8 cellular contexts compared by ENCODE assay signal in the genomic region with DNA sequence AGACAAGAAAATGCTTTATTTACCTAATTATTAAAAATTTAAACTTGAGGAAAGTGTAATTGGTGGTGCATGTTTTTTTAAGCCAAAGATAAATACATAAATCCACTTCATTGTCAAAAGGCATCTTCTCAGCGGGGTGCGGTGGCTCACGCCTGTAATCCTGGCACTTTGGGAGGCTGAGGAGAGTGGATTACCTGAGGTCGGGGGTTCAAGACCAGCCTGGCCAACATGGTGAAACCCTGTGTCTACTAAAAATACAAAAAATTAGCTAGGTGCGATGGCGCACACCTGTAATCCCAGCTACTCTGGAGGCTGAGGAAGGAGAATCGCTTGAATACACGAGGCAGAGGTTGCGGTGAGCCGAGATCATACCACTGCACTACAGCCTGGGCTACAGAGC. TPM values are rescaled to one million over a fixed set of nuclear protein-coding genes. Genes with fewer than 3 reads are reported as not detected.
DNase-seq lines count a peak whose midpoint lies in the region; ATAC-seq and TF ChIP-seq lines count a peak whose summit lies in the region.
"Not testable (repeated sequence)": the region's sequence is repeated elsewhere in the genome, so short reads cannot be mapped to it uniquely, and the experiment has no call there.

No MANE protein-coding gene starts in this region.

- not testable (repeated sequence) for TF ChIP-seq POLR2A in transverse colon (IDR thresholded peaks at IDR 0.05)

- not testable (repeated sequence) for H3K27me3 ChIP-seq in CD4-positive, alpha-beta T cell (ENCODE audit: control insufficient read depth, insufficient read depth, low read length); SK-N-SH (ENCODE audit: insufficient read depth); hepatocyte; neutrophil; transverse colon

- peak overlapping the region in 1 of 2 experiments; percentile 98; a peak in 3 of 4 replicates for H3K4me3 ChIP-seq in SK-N-SH (ENCODE audit: low read depth in 2 of 2, low read length in 1 of 2)
- peak overlapping the region; percentile 73 for H3K4me3 ChIP-seq in hepatocyte
- peak overlapping the region in 1 of 2 experiments; percentile 89 for H3K4me3 ChIP-seq in neutrophil (ENCODE audit: low read depth in 1 of 2, low read length in 1 of 2)
- H3K4me3 ChIP-seq in transverse colon, result peak overlapping the region in 1 of 4 donors; percentile 100

- not testable (repeated sequence) for H3K27ac ChIP-seq in CD4-positive, alpha-beta T cell (ENCODE audit: low read depth, low read length)
- H3K27ac ChIP-seq in SK-N-SH (ENCODE audit: low read depth in 2 of 2, low read length in 1 of 2) (peak overlapping the region in 1 of 2 experiments; percentile 69; a peak in 1 of 4 replicates), hepatocyte (peak overlapping the region; percentile 93), neutrophil (peak overlapping the region; percentile 97), transverse colon (peak overlapping the region; percentile 99 to 100 (median 100))

- H2AFZ ChIP-seq in SK-N-SH (ENCODE audit: low read depth); hepatocyte: not testable (repeated sequence)

- H3K27me3 Mint-ChIP-seq in CD4-positive, alpha-beta T cell; HFFc6 (ENCODE audit: insufficient read depth); activated T-cell treated with anti-CD3 and anti-CD28 coated beads, Interleukin-2, amount 50 U/mL, for 4 hours (ENCODE audit: low read depth); MCF 10A (ENCODE audit: insufficient read depth, unreplicated experiment): not testable (repeated sequence)

- H3K4me2 ChIP-seq in SK-N-SH (peak overlapping the region; percentile 96), hepatocyte (peak overlapping the region; percentile 91)

- TF ChIP-seq RAD21 in SK-N-SH (IDR thresholded peaks at IDR 0.05; ENCODE audit: low read length), result not testable (repeated sequence)

- peaks cover 78% of the 10 kb centered on the region for H3K79me2 ChIP-seq in SK-N-SH (ENCODE audit: insufficient read depth)
- H3K79me2 ChIP-seq in hepatocyte, result peaks cover 75% of the 10 kb centered on the region

- not testable (repeated sequence) for TF ChIP-seq EP300 in SK-N-SH (IDR thresholded peaks at IDR 0.05; ENCODE audit: borderline replicate concordance in 1 of 2, low read depth in 1 of 2, low read length in 1 of 2); transverse colon (IDR thresholded peaks at IDR 0.05; ENCODE audit: low read depth)

- peaks cover 72% of the 10 kb centered on the region for H4K20me1 ChIP-seq in SK-N-SH (ENCODE audit: insufficient read depth)
- peaks cover 73% of the 10 kb centered on the region for H4K20me1 ChIP-seq in hepatocyte (ENCODE audit: insufficient read depth, poor library complexity, severe bottlenecking)

- H3K9me3 Mint-ChIP-seq in CD4-positive, alpha-beta T cell; HFFc6; activated T-cell treated with anti-CD3 and anti-CD28 coated beads, Interleukin-2, amount 50 U/mL, for 4 hours; MCF 10A (ENCODE audit: unreplicated experiment): not testable (repeated sequence)

- intact Hi-C loops in CD4-positive, alpha-beta T cell (cut with DNase I, micrococcal nuclease), result loop anchor here (5.0 to 10.0 kb wide), 3 partner anchors 95 to 245 kb away; partner anchors contain the start of gene XRCC2 (in 2 of the 2)
- intact Hi-C loops in MCF 10A (cut with micrococcal nuclease); transverse colon (cut with DNase I; ENCODE audit: low total_unique reads): not testable (repeated sequence)

- H3K4me1 Mint-ChIP-seq in CD4-positive, alpha-beta T cell (ENCODE audit: low read depth), result peaks cover 48% of the 10 kb centered on the region
- H3K4me1 Mint-ChIP-seq in HFFc6 (ENCODE audit: low read depth), result peaks cover 32% of the 10 kb centered on the region
- peaks cover 58% of the 10 kb centered on the region for H3K4me1 Mint-ChIP-seq in activated T-cell treated with anti-CD3 and anti-CD28 coated beads, Interleukin-2, amount 50 U/mL, for 4 hours (ENCODE audit: low read depth)
- peaks cover 22% of the 10 kb centered on the region for H3K4me1 Mint-ChIP-seq in MCF 10A (ENCODE audit: insufficient read depth, unreplicated experiment)

- WGBS in SK-N-SH (ENCODE audit: low lambda C conversion rate), result 98% methylated on average over 10 of the region's 10 CpGs
- WGBS in hepatocyte (ENCODE audit: low lambda C conversion rate, missing lambda C conversion rate), result 92% methylated on average over 10 of the region's 10 CpGs
- 83 to 91% methylated on average over 9 to 10 of the region's 10 CpGs for WGBS in transverse colon (ENCODE audit: low coverage in 1 of 2), 2 donors

- CTCF ChIA-PET in CD4-positive, alpha-beta T cell (lab: Charles Lee), result not testable (repeated sequence)
- CTCF ChIA-PET in SK-N-SH (lab: Yijun Ruan, JAX), result interaction anchor here (1.0 to 1.2 kb wide), 3 partner anchors 11 to 93 kb away, joined by 3 to 4 read pairs (median 3); no protein-coding TSS in a partner anchor
- CTCF ChIA-PET in MCF 10A (lab: Yijun Ruan, JAX), result interaction anchor here (0.6 to 1.0 kb wide), 3 partner anchors 31 to 274 kb away, joined by 3 read pairs; no protein-coding TSS in a partner anchor

- DNase-seq in CD4-positive, alpha-beta T cell; HFFc6; SK-N-SH; activated T-cell treated with anti-CD3 and anti-CD28 coated beads, Interleukin-2, amount 50 U/mL, for 4 hours; MCF 10A (ENCODE audit: unreplicated experiment); hepatocyte (ENCODE audit: low spot score); transverse colon: not testable (repeated sequence)

- BruUV-seq in MCF 10A (replicated peaks; lab: Mats Ljungman, UMichigan), result not testable (repeated sequence)

- 0 out of 2 replicates have a peak overlapping the region, but pooled peaks have one; percentile 80 for H3K9ac ChIP-seq in SK-N-SH

- H3K27ac Mint-ChIP-seq in CD4-positive, alpha-beta T cell; HFFc6; MCF 10A (ENCODE audit: low read depth, unreplicated experiment): not testable (repeated sequence)

- H3K4me1 ChIP-seq in SK-N-SH (ENCODE audit: control insufficient read depth in 1 of 2, insufficient read depth in 2 of 2, low read depth in 1 of 2, low read length in 1 of 2), result peaks cover 11 to 14% of the 10 kb centered on the region in 2 experiments
- H3K4me1 ChIP-seq in hepatocyte (ENCODE audit: insufficient read depth), result peaks cover 25% of the 10 kb centered on the region
- peaks cover 30 to 32% of the 10 kb centered on the region in 2 experiments for H3K4me1 ChIP-seq in neutrophil (ENCODE audit: control insufficient read depth in 1 of 2, insufficient read depth in 1 of 2, low read depth in 1 of 2, low read length in 1 of 2)
- peaks cover 6 to 66% (median 34%) of the 10 kb centered on the region in 4 donors for H3K4me1 ChIP-seq in transverse colon

- peak overlapping the region; percentile 88 for H3K4me3 Mint-ChIP-seq in CD4-positive, alpha-beta T cell
- H3K4me3 Mint-ChIP-seq in HFFc6 (peak overlapping the region; percentile 95), MCF 10A (ENCODE audit: unreplicated experiment) (peak overlapping the region; percentile 88)
- peak overlapping the region; percentile 90 for H3K4me3 Mint-ChIP-seq in activated T-cell treated with anti-CD3 and anti-CD28 coated beads, Interleukin-2, amount 50 U/mL, for 4 hours

- H3K9me2 ChIP-seq in SK-N-SH; hepatocyte (replicated peaks; ENCODE audit: insufficient read depth): not testable (repeated sequence)

- H3K36me3 Mint-ChIP-seq in CD4-positive, alpha-beta T cell (ENCODE audit: low read depth), result peaks cover 25% of the 10 kb centered on the region
- not testable (repeated sequence) for H3K36me3 Mint-ChIP-seq in HFFc6 (ENCODE audit: low read depth); activated T-cell treated with anti-CD3 and anti-CD28 coated beads, Interleukin-2, amount 50 U/mL, for 4 hours (ENCODE audit: insufficient read depth)
- H3K36me3 Mint-ChIP-seq in MCF 10A (ENCODE audit: insufficient read depth, unreplicated experiment), result peaks cover 11% of the 10 kb centered on the region

- POLR2A ChIA-PET in CD4-positive, alpha-beta T cell (lab: Charles Lee), result interaction anchor here (1.0 kb wide), 1 partner anchor 90 kb away, joined by 3 read pairs; no protein-coding TSS in a partner anchor
- POLR2A ChIA-PET in SK-N-SH (lab: Yijun Ruan, JAX), result not testable (repeated sequence)
- POLR2A ChIA-PET in MCF 10A (lab: Yijun Ruan, JAX), result interaction anchor here (0.7 to 1.8 kb wide), 2 partner anchors 8 to 31 kb away, joined by 3 to 5 read pairs; no protein-coding TSS in a partner anchor

- not testable (repeated sequence) for ATAC-seq in CD4-positive, alpha-beta T cell (ENCODE audit: poor library complexity); activated T-cell treated with anti-CD3 and anti-CD28 coated beads, Interleukin-2, amount 50 U/mL, for 4 hours

- H3K9me3 ChIP-seq in CD4-positive, alpha-beta T cell (ENCODE audit: control insufficient read depth, low read length); SK-N-SH; hepatocyte (ENCODE audit: low read depth); neutrophil; transverse colon: not testable (repeated sequence)

- in situ Hi-C loops in transverse colon (cut with MboI; ENCODE audit: low pct_ligation_motif_present in 1 of 4, low pct_unique_long_range_greater_than_20kb in 1 of 4, low sequenced_read_pairs in 3 of 4), result not testable (repeated sequence)

- not testable (repeated sequence) for TF ChIP-seq CTCF in CD4-positive, alpha-beta T cell (IDR thresholded peaks at IDR 0.05); HFFc6 (IDR thresholded peaks at IDR 0.05); SK-N-SH (IDR thresholded peaks at IDR 0.05); MCF 10A (IDR thresholded peaks at IDR 0.05; ENCODE audit: unreplicated experiment); hepatocyte (IDR thresholded peaks at IDR 0.05; ENCODE audit: poor library complexity); neutrophil (IDR thresholded peaks at IDR 0.05); transverse colon (IDR thresholded peaks at IDR 0.05)

- peaks cover 18% of the 10 kb centered on the region for H3F3A ChIP-seq in SK-N-SH (replicated peaks; ENCODE audit: insufficient read depth)

- H3K36me3 ChIP-seq in SK-N-SH (replicated peaks in 1 of 2; ENCODE audit: control insufficient read depth in 1 of 2, insufficient read depth in 2 of 2, low read length in 1 of 2); hepatocyte (replicated peaks; ENCODE audit: insufficient read depth, low read depth); neutrophil; transverse colon: not testable (repeated sequence)

RNA-seq across cellular contexts. Expression of gene KMT2C, which starts 3.1 kb away (rescaled TPM):
- 100 to 1,000 TPM; 113 to 118 TPM for total RNA-seq in CD4-positive, alpha-beta T cell
- total RNA-seq in HFFc6 (2021; fragmentation: NEBNext Ultra II Directional; extraction: Animal tissue kit (Norgen Biotek cat#: 25700)), result 10 to 100 TPM; 23.5 to 30.8 (median 26.0) TPM
- polyA plus RNA-seq in SK-N-SH (2012; rRNA removed) (8.0 and 9.7 TPM in 2 replicates), hepatocyte (21.9 and 22.5 TPM in 2 replicates)
- 7.1 and 8.4 TPM in 2 replicates for polyA plus RNA-seq in SK-N-SH (2012; cell fraction: cytosol; rRNA removed)
- 14.7 and 25.2 TPM in 2 replicates for polyA plus RNA-seq in SK-N-SH (2012; cell fraction: nucleus; rRNA removed)
- total RNA-seq in activated T-cell treated with anti-CD3 and anti-CD28 coated beads, Interleukin-2, amount 50 U/mL, for 4 hours, result 10 to 100 TPM; 41.6 to 48.5 (median 41.6) TPM
- total RNA-seq in MCF 10A (2022) (47.6 and 54.6 TPM in 2 replicates), hepatocyte (38.8 and 47.7 TPM in 2 replicates), transverse colon (10 to 100 TPM; 72.6 to 99.5 (median 83.8) TPM)
